Comparison of ENCODE assay signal across 12 cellular contexts in genomic region chr12:6957741-6958608, GRCh38. TPM values are rescaled to one million over a fixed set of nuclear protein-coding genes. Genes with fewer than 3 reads are reported as not detected.
A peak's percentile ranks its signal among the peaks of the same experiment; 100 is the strongest.
DNase-seq lines count a peak whose midpoint lies in the region; ATAC-seq and TF ChIP-seq lines count a peak whose summit lies in the region.
"Had no signal": no experiment of that assay in that cellular context is flagged by ENCODE, and none has a peak within 500 bp of the region (broad histone marks: within the 10 kb centered on the region; RNA-seq: fewer than 3 reads in every experiment).

No MANE protein-coding gene starts in this region.

- H3K27ac ChIP-seq in right cardiac atrium (ENCODE audit: low read length): no peak overlapping the region

- H3K36me3 Mint-ChIP-seq in activated naive CD4-positive, alpha-beta T cell treated with anti-CD3 and anti-CD28 coated beads for 36 hours (ENCODE audit: low read depth): peaks cover 83% of the 10 kb centered on the region
- H3K36me3 Mint-ChIP-seq in WTC11: no peaks in the 10 kb centered on the region

- no peak for TF ChIP-seq CTCF in WTC11 (IDR thresholded peaks at IDR 0.05)
- no peak for TF ChIP-seq CTCF in GM13976 (IDR thresholded peaks at IDR 0.05; ENCODE audit: borderline replicate concordance, control extremely low read depth, extremely low read depth, insufficient read depth, missing control alignments)

- POLR2A ChIA-PET in WTC11 (lab: Charles Lee): interaction anchor here (0.6 to 2.6 kb wide), 4 partner anchors 12 to 236 kb away, joined by 3 to 13 read pairs (median 10); partner anchors contain the start of genes C12orf57 and RNU7-1

- intact Hi-C loops in activated naive CD4-positive, alpha-beta T cell treated with anti-CD3 and anti-CD28 coated beads for 36 hours (cut with micrococcal nuclease): loop anchor here (5.0 to 10.0 kb wide), 3 partner anchors 186 to 1127 kb away; partner anchors contain the start of genes CD27, LAG3 and NECAP1
- intact Hi-C loops in right cardiac atrium (cut with DNase I): loop anchor here in 1 of 4 donors (10.0 kb wide), 1 partner anchor 147 kb away; the partner anchor contains the start of gene C1RL

- CTCF ChIA-PET in activated naive CD4-positive, alpha-beta T cell treated with anti-CD3 and anti-CD28 coated beads for 36 hours (lab: Charles Lee): interaction anchor here (1.0 to 12.0 kb wide), 7 partner anchors 8 to 86 kb away, joined by 3 to 397 read pairs (median 5); partner anchors contain the start of genes C12orf57, LPCAT3, PTPN6 and RNU7-1
- CTCF ChIA-PET in WTC11 (lab: Charles Lee): interaction anchor here (0.6 to 9.7 kb wide), 3 partner anchors 13 to 907 kb away, joined by 3 to 296 read pairs (median 4); partner anchors contain the start of genes C12orf57 and RNU7-1

- peak overlapping the region; percentile 93 for H3K27ac Mint-ChIP-seq in activated naive CD4-positive, alpha-beta T cell treated with anti-CD3 and anti-CD28 coated beads for 36 hours
- H3K27ac Mint-ChIP-seq in WTC11: peak overlapping the region; percentile 48; the same call in 1 of the 2 replicates
- peak overlapping the region; percentile 94 to 98 for H3K27ac Mint-ChIP-seq in stimulated activated naive CD8-positive, alpha-beta T cell treated with anti-CD3 and anti-CD28 coated beads, Interleukin-15, amount 100 ng/mL, for 72 hours

- ATAC-seq in WTC11: no peak
- no peak for ATAC-seq in right cardiac atrium
- ATAC-seq in stimulated activated naive CD8-positive, alpha-beta T cell treated with anti-CD3 and anti-CD28 coated beads, Interleukin-15, amount 100 ng/mL, for 72 hours: no peak
- no peak for ATAC-seq in GM18519 (IDR thresholded peaks at IDR 0.05; ENCODE audit: low FRiP score, unreplicated experiment)

- no peak overlapping the region for H3K4me3 ChIP-seq in right cardiac atrium (ENCODE audit: low read length)

- no peaks in the 10 kb centered on the region for H3K27me3 ChIP-seq in right cardiac atrium (ENCODE audit: control insufficient read depth, insufficient read depth)

- WGBS in right cardiac atrium: 88% methylated on average over 28 of the region's 28 CpGs

- in situ Hi-C loops in GM13976 (cut with MboI; ENCODE audit: low sequenced_read_pairs, unreplicated experiment): no loop called here

- no peaks in the 10 kb centered on the region for H3K27me3 Mint-ChIP-seq in activated naive CD4-positive, alpha-beta T cell treated with anti-CD3 and anti-CD28 coated beads for 36 hours (ENCODE audit: low read depth)
- no peaks in the 10 kb centered on the region for H3K27me3 Mint-ChIP-seq in WTC11 (ENCODE audit: low read depth)
- no peaks in the 10 kb centered on the region for H3K27me3 Mint-ChIP-seq in stimulated activated naive CD8-positive, alpha-beta T cell treated with anti-CD3 and anti-CD28 coated beads, Interleukin-15, amount 100 ng/mL, for 72 hours

- no peaks in the 10 kb centered on the region for H3K9me3 ChIP-seq in right cardiac atrium (ENCODE audit: control insufficient read depth, low read length)

- peaks cover 89% of the 10 kb centered on the region for H3K4me1 Mint-ChIP-seq in activated naive CD4-positive, alpha-beta T cell treated with anti-CD3 and anti-CD28 coated beads for 36 hours (ENCODE audit: low read depth)
- H3K4me1 Mint-ChIP-seq in WTC11: peaks cover 41% of the 10 kb centered on the region
- H3K4me1 Mint-ChIP-seq in stimulated activated naive CD8-positive, alpha-beta T cell treated with anti-CD3 and anti-CD28 coated beads, Interleukin-15, amount 100 ng/mL, for 72 hours: peaks cover 93% of the 10 kb centered on the region

- DNase-seq in activated naive CD4-positive, alpha-beta T cell treated with anti-CD3 and anti-CD28 coated beads for 36 hours: no peak
- no peak for DNase-seq in activated naive CD4-positive, alpha-beta T cell (lab: John Stamatoyannopoulos, UW)
- DNase-seq in WTC11 (ENCODE audit: low spot score) (no peak), right cardiac atrium (peak in 2 of 3 donors; percentile 37 to 55), GM13976 (ENCODE audit: low spot score) (no peak), NCI-H526 (lab: John Stamatoyannopoulos, UW) (no peak)
- DNase-seq in stimulated activated naive CD8-positive, alpha-beta T cell treated with anti-CD3 and anti-CD28 coated beads, Interleukin-15, amount 100 ng/mL, for 72 hours: peak in 1 of 2 donors; percentile 33
- DNase-seq: NCI-H1048 had no signal

- peaks cover 2% of the 10 kb centered on the region for H3K4me1 ChIP-seq in right cardiac atrium (ENCODE audit: control insufficient read depth, insufficient read depth, low read length)

- no peaks in the 10 kb centered on the region for H3K9me3 Mint-ChIP-seq in activated naive CD4-positive, alpha-beta T cell treated with anti-CD3 and anti-CD28 coated beads for 36 hours
- H3K9me3 Mint-ChIP-seq in WTC11: no peaks in the 10 kb centered on the region
- no peaks in the 10 kb centered on the region for H3K9me3 Mint-ChIP-seq in stimulated activated naive CD8-positive, alpha-beta T cell treated with anti-CD3 and anti-CD28 coated beads, Interleukin-15, amount 100 ng/mL, for 72 hours
- H3K9me3 Mint-ChIP-seq: neural crest cell had no signal

- H3K4me3 Mint-ChIP-seq in activated naive CD4-positive, alpha-beta T cell treated with anti-CD3 and anti-CD28 coated beads for 36 hours: peak overlapping the region; percentile 81
- no peak overlapping the region for H3K4me3 Mint-ChIP-seq in WTC11
- peak overlapping the region; percentile 93 to 95 for H3K4me3 Mint-ChIP-seq in stimulated activated naive CD8-positive, alpha-beta T cell treated with anti-CD3 and anti-CD28 coated beads, Interleukin-15, amount 100 ng/mL, for 72 hours
- H3K4me3 Mint-ChIP-seq: neural crest cell had no signal

TF ChIP-seq in WTC11, 78 proteins besides CTCF, POLR2A, EP300 and RAD21 (continues in another document):
- TF ChIP-seq CDX4 (CRISPR knock-in tag; IDR thresholded peaks at IDR 0.05; ENCODE audit: borderline replicate concordance): no peak
- no peak for TF ChIP-seq USF1 (CRISPR knock-in tag; IDR thresholded peaks at IDR 0.05)
- no peak for TF ChIP-seq ZNF671 (CRISPR knock-in tag; IDR thresholded peaks at IDR 0.05)
- TF ChIP-seq NFE2L1 (CRISPR knock-in tag; IDR thresholded peaks at IDR 0.05): no peak
- no peak for TF ChIP-seq ZNF263 (CRISPR knock-in tag; IDR thresholded peaks at IDR 0.05; ENCODE audit: low read depth)
- no peak for TF ChIP-seq TCF7 (CRISPR knock-in tag; IDR thresholded peaks at IDR 0.05; ENCODE audit: low read depth)
- no peak for TF ChIP-seq NFATC4 (CRISPR knock-in tag; IDR thresholded peaks at IDR 0.05)
- TF ChIP-seq ZNF423 (CRISPR knock-in tag; IDR thresholded peaks at IDR 0.05): no peak
- no peak for TF ChIP-seq ZNF121 (CRISPR knock-in tag; IDR thresholded peaks at IDR 0.05)
- TF ChIP-seq ERG (CRISPR knock-in tag; IDR thresholded peaks at IDR 0.05): no peak

RNA-seq across cellular contexts. Expression of gene PTPN6, which starts 6.8 kb away (rescaled TPM):
- total RNA-seq in activated naive CD4-positive, alpha-beta T cell treated with anti-CD3 and anti-CD28 coated beads for 36 hours: 100 to 1,000 TPM; 334 to 348 TPM
- total RNA-seq in WTC11 (2021) (27.1 to 34.7 TPM (median 34.5 TPM) in 3 replicates), right cardiac atrium (10 to 100 TPM in 2 of 4 donors, 1 to 10 TPM in 2; 7.7 to 12.1 (median 9.3) TPM)
- 5.9 TPM for polyA plus RNA-seq in right cardiac atrium

RNA-seq across cellular contexts. Expression of gene PHB2, which starts 12.5 kb away (rescaled TPM):
- total RNA-seq in activated naive CD4-positive, alpha-beta T cell treated with anti-CD3 and anti-CD28 coated beads for 36 hours: 100 to 1,000 TPM; 389 to 392 TPM
- total RNA-seq in WTC11 (2021) (350 to 397 TPM (median 352 TPM) in 3 replicates), right cardiac atrium (100 to 1,000 TPM; 137 to 159 (median 142) TPM)
- 127 TPM for polyA plus RNA-seq in right cardiac atrium

RNA-seq across cellular contexts. Expression of gene EMG1, which starts 12.7 kb away (rescaled TPM):
- total RNA-seq in activated naive CD4-positive, alpha-beta T cell treated with anti-CD3 and anti-CD28 coated beads for 36 hours: 10 to 100 TPM; 89.1 to 91.9 TPM
- total RNA-seq in WTC11 (2021) (59.3 to 78.6 TPM (median 59.8 TPM) in 3 replicates), right cardiac atrium (10 to 100 TPM; 33.7 to 40.2 (median 38.1) TPM)
- 26.0 TPM for polyA plus RNA-seq in right cardiac atrium

RNA-seq across cellular contexts. Expression of gene C12orf57, which starts 14.2 kb away (rescaled TPM):
- 100 to 1,000 TPM; 242 to 245 TPM for total RNA-seq in activated naive CD4-positive, alpha-beta T cell treated with anti-CD3 and anti-CD28 coated beads for 36 hours
- total RNA-seq in WTC11 (2021) (158 to 181 TPM (median 172 TPM) in 3 replicates), right cardiac atrium (100 to 1,000 TPM; 262 to 339 (median 272) TPM)
- polyA plus RNA-seq in right cardiac atrium: 441 TPM

RNA-seq across cellular contexts. Expression of gene RNU7-1, which starts 14.4 kb away (rescaled TPM):
- total RNA-seq in activated naive CD4-positive, alpha-beta T cell treated with anti-CD3 and anti-CD28 coated beads for 36 hours: not detected
- total RNA-seq in WTC11 (2021): not detected in 3 replicates
- not detected for total RNA-seq in right cardiac atrium
- polyA plus RNA-seq in right cardiac atrium: not detected
- total RNA-seq: chondrocyte, neural crest cell had no signal
- polyA plus RNA-seq: AG04450 had no signal

Comparison
In these comparisons a context has a peak if more than half of its experiments do, and no peak if none do; other contexts are left out.
1. DNase-seq: peak in right cardiac atrium (2 of 3); none in activated naive CD4-positive, alpha-beta T cell treated with anti-CD3 and anti-CD28 coated beads for 36 hours (single experiment), activated naive CD4-positive, alpha-beta T cell (0 of 4), WTC11 (single experiment), GM13976 (single experiment) and NCI-H526 (0 of 2).
2. Peak in every context shown above with its lines, with median percentiles within 50 percentile points of each other: H3K27ac Mint-ChIP-seq.